ENCODE assay signal across 8 cellular contexts in genomic region chrX:152915541-152916241, GRCh38. TPM values are rescaled to one million over a fixed set of nuclear protein-coding genes. Genes with fewer than 3 reads are reported as not detected.
DNase-seq lines count a peak whose midpoint lies in the region; ATAC-seq and TF ChIP-seq lines count a peak whose summit lies in the region.

No MANE protein-coding gene starts in this region.

- no peak overlapping the region for H3K27ac ChIP-seq in CD4-positive, alpha-beta T cell (ENCODE audit: low read depth, low read length)
- no peak overlapping the region for H3K27ac ChIP-seq in colonic mucosa

- CTCF ChIA-PET in CD4-positive, alpha-beta T cell (lab: Charles Lee): no interaction called here

- POLR2A ChIA-PET in CD4-positive, alpha-beta T cell (lab: Charles Lee): no interaction called here
- POLR2A ChIA-PET in naive thymus-derived CD8-positive, alpha-beta T cell (lab: Charles Lee): no interaction called here

- no peaks in the 10 kb centered on the region for H3K4me1 ChIP-seq in colonic mucosa

- no peaks in the 10 kb centered on the region for H3K27me3 Mint-ChIP-seq in CD4-positive, alpha-beta T cell
- H3K27me3 Mint-ChIP-seq in naive thymus-derived CD8-positive, alpha-beta T cell: no peaks in the 10 kb centered on the region

- TF ChIP-seq CTCF in CD4-positive, alpha-beta T cell (IDR thresholded peaks at IDR 0.05): no peak
- TF ChIP-seq CTCF in colonic mucosa (IDR thresholded peaks at IDR 0.05): peak; percentile 40

- ATAC-seq in CD4-positive, alpha-beta T cell (ENCODE audit: poor library complexity): peak; percentile 41
- ATAC-seq in GM18868 (IDR thresholded peaks at IDR 0.05; ENCODE audit: unreplicated experiment) (peak; percentile 80), HG02970 (IDR thresholded peaks at IDR 0.05; ENCODE audit: low FRiP score, unreplicated experiment) (peak; percentile 61)
- peak; percentile 39 to 64 for ATAC-seq in naive thymus-derived CD8-positive, alpha-beta T cell

- no peaks in the 10 kb centered on the region for H3K4me1 Mint-ChIP-seq in CD4-positive, alpha-beta T cell (ENCODE audit: low read depth)
- H3K4me1 Mint-ChIP-seq in naive thymus-derived CD8-positive, alpha-beta T cell: no peaks in the 10 kb centered on the region

- H3K9me3 ChIP-seq in CD4-positive, alpha-beta T cell (ENCODE audit: control insufficient read depth, low read length): no peaks in the 10 kb centered on the region
- H3K9me3 ChIP-seq in colonic mucosa: no peaks in the 10 kb centered on the region

- no peak overlapping the region for H3K4me3 Mint-ChIP-seq in CD4-positive, alpha-beta T cell
- H3K4me3 Mint-ChIP-seq in naive thymus-derived CD8-positive, alpha-beta T cell: no peak overlapping the region

- no peaks in the 10 kb centered on the region for H3K27me3 ChIP-seq in CD4-positive, alpha-beta T cell (ENCODE audit: control insufficient read depth, insufficient read depth, low read length)
- no peaks in the 10 kb centered on the region for H3K27me3 ChIP-seq in colonic mucosa

- intact Hi-C loops in CD4-positive, alpha-beta T cell (cut with DNase I, micrococcal nuclease): no loop called here
- intact Hi-C loops in colonic mucosa (cut with DNase I): loop anchor here (5.0 kb wide), 1 partner anchor 48 kb away; no protein-coding TSS in a partner anchor

- H3K36me3 Mint-ChIP-seq in CD4-positive, alpha-beta T cell (ENCODE audit: low read depth): no peaks in the 10 kb centered on the region
- H3K36me3 Mint-ChIP-seq in naive thymus-derived CD8-positive, alpha-beta T cell: no peaks in the 10 kb centered on the region

- H3K4me3 ChIP-seq in colonic mucosa: no peak overlapping the region

- no peaks in the 10 kb centered on the region for H3K9me3 Mint-ChIP-seq in CD4-positive, alpha-beta T cell
- no peaks in the 10 kb centered on the region for H3K9me3 Mint-ChIP-seq in naive thymus-derived CD8-positive, alpha-beta T cell

- no peaks in the 10 kb centered on the region for H3K36me3 ChIP-seq in colonic mucosa

- DNase-seq in CD4-positive, alpha-beta T cell: no peak
- DNase-seq in NCI-H82 (lab: John Stamatoyannopoulos, UW) (peak; percentile 69), colonic mucosa (no peak), cerebellar cortex (ENCODE audit: low spot score) (no peak), T-helper 2 cell (no peak)
- DNase-seq in naive thymus-derived CD8-positive, alpha-beta T cell: peak in 2 of 10 donors; percentile 13 to 16

- no peak overlapping the region for H3K9ac ChIP-seq in colonic mucosa (ENCODE audit: low read depth in 2 of 2, low read length in 2 of 2)

- H3K27ac Mint-ChIP-seq in CD4-positive, alpha-beta T cell: no peak overlapping the region
- H3K27ac Mint-ChIP-seq in naive thymus-derived CD8-positive, alpha-beta T cell: no peak overlapping the region

RNA-seq across cellular contexts. Expression of gene ZNF185, which starts 17.8 kb away (rescaled TPM):
- total RNA-seq in CD4-positive, alpha-beta T cell: 1 to 10 TPM; 1.4 to 1.5 TPM
- total RNA-seq in colonic mucosa: 1 to 10 TPM; 3.6 to 4.5 TPM
- 1 to 10 TPM; 2.6 to 2.7 TPM for total RNA-seq in naive thymus-derived CD8-positive, alpha-beta T cell
- 1 to 10 TPM; 1.8 to 2.8 (median 2.6) TPM for polyA plus RNA-seq in naive thymus-derived CD8-positive, alpha-beta T cell
